9 cellular contexts compared by ENCODE assay signal in the genomic region with DNA sequence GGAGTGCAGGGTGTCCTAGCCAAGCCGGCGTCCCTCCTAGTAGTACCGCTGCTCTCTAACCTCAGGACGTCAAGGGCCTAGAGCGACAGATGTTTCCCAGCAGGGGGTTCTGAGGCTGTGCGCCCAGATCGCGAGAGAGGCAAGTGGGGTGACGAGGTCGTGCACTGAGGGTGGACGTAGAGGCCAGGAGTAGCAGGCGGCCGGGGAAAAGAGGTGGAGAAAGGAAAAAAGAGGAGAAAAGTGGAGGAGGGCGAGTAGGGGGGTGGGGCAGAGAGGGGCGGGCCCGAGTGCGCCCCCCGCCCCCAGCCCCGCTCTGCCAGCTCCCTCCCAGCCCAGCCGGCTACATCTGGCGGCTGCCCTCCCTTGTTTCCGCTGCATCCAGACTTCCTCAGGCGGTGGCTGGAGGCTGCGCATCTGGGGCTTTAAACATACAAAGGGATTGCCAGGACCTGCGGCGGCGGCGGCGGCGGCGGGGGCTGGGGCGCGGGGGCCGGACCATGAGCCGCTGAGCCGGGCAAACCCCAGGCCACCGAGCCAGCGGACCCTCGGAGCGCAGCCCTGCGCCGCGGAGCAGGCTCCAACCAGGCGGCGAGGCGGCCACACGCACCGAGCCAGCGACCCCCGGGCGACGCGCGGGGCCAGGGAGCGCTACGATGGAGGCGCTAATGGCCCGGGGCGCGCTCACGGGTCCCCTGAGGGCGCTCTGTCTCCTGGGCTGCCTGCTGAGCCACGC. TPM values are rescaled to one million over a fixed set of nuclear protein-coding genes. Genes with fewer than 3 reads are reported as not detected.
A peak's percentile ranks its signal among the peaks of the same experiment; 100 is the strongest.
DNase-seq lines count a peak whose midpoint lies in the region; ATAC-seq and TF ChIP-seq lines count a peak whose summit lies in the region.
"Had no signal": no experiment of that assay in that cellular context is flagged by ENCODE, and none has a peak within 500 bp of the region (broad histone marks: within the 10 kb centered on the region; RNA-seq: fewer than 3 reads in every experiment).

MMP2 (plus strand) TSS at position 372 of the 733 bp plus-strand sequence; CDS start at position 654, 282 bp downstream.

- no peaks in the 10 kb centered on the region for H3K9me3 Mint-ChIP-seq in dendritic cell treated with granulocyte-macrophage colony-stimulating factor and Interleukin-4, amounts not matched to agents 40 ng/mL and 50 ng/mL, for 4 days
- no peaks in the 10 kb centered on the region for H3K9me3 Mint-ChIP-seq in activated naive CD4-positive, alpha-beta T cell treated with anti-CD3 and anti-CD28 coated beads for 36 hours
- H3K9me3 Mint-ChIP-seq: activated B cell treated with CpG ODN at 0.5 μM for 24 hours had no signal

- peaks cover 0 to 9% (median 4%) of the 10 kb centered on the region in 4 donors for H3K27me3 ChIP-seq in liver (ENCODE audit: control insufficient read depth in 4 of 4, insufficient read depth in 4 of 4, low read length in 3 of 4)
- peaks cover 0 to 6% of the 10 kb centered on the region in 2 donors for H3K27me3 ChIP-seq in tibial artery

- peaks cover 20% of the 10 kb centered on the region for H3K4me1 Mint-ChIP-seq in dendritic cell treated with granulocyte-macrophage colony-stimulating factor and Interleukin-4, amounts not matched to agents 40 ng/mL and 50 ng/mL, for 4 days (ENCODE audit: low read depth)
- peaks cover 5% of the 10 kb centered on the region for H3K4me1 Mint-ChIP-seq in activated naive CD4-positive, alpha-beta T cell treated with anti-CD3 and anti-CD28 coated beads for 36 hours (ENCODE audit: low read depth)
- H3K4me1 Mint-ChIP-seq: activated B cell treated with CpG ODN at 0.5 μM for 24 hours had no signal

- peaks cover 0 to 14% (median 3%) of the 10 kb centered on the region in 4 donors for H3K4me1 ChIP-seq in liver (ENCODE audit: control insufficient read depth in 4 of 4, insufficient read depth in 4 of 4, low read length in 3 of 4)
- H3K4me1 ChIP-seq in tibial artery = peaks cover 0 to 40% (median 23%) of the 10 kb centered on the region in 4 donors

- no peaks in the 10 kb centered on the region for H3K36me3 Mint-ChIP-seq in dendritic cell treated with granulocyte-macrophage colony-stimulating factor and Interleukin-4, amounts not matched to agents 40 ng/mL and 50 ng/mL, for 4 days (ENCODE audit: low read depth)
- H3K36me3 Mint-ChIP-seq in activated naive CD4-positive, alpha-beta T cell treated with anti-CD3 and anti-CD28 coated beads for 36 hours (ENCODE audit: low read depth) = no peaks in the 10 kb centered on the region

- CTCF ChIA-PET in activated naive CD4-positive, alpha-beta T cell treated with anti-CD3 and anti-CD28 coated beads for 36 hours (lab: Charles Lee) = no interaction called here

- H3K27me3 Mint-ChIP-seq in dendritic cell treated with granulocyte-macrophage colony-stimulating factor and Interleukin-4, amounts not matched to agents 40 ng/mL and 50 ng/mL, for 4 days = peaks cover 42% of the 10 kb centered on the region
- H3K27me3 Mint-ChIP-seq in activated naive CD4-positive, alpha-beta T cell treated with anti-CD3 and anti-CD28 coated beads for 36 hours (ENCODE audit: low read depth) = peaks cover 38% of the 10 kb centered on the region

- no peak within 1 kb of the TSS for H3K27ac Mint-ChIP-seq in dendritic cell treated with granulocyte-macrophage colony-stimulating factor and Interleukin-4, amounts not matched to agents 40 ng/mL and 50 ng/mL, for 4 days
- H3K27ac Mint-ChIP-seq in activated naive CD4-positive, alpha-beta T cell treated with anti-CD3 and anti-CD28 coated beads for 36 hours = no peak within 1 kb of the TSS
- H3K27ac Mint-ChIP-seq: activated B cell treated with CpG ODN at 0.5 μM for 24 hours had no signal

- H3K9me3 ChIP-seq in liver (ENCODE audit: control insufficient read depth in 4 of 4, low read length in 3 of 4) = no peaks in the 10 kb centered on the region
- H3K9me3 ChIP-seq in tibial artery = no peaks in the 10 kb centered on the region

- ATAC-seq in HG03175 (IDR thresholded peaks at IDR 0.05; ENCODE audit: unreplicated experiment) = no peak

- DNase-seq in NCI-H748 (lab: John Stamatoyannopoulos, UW; ENCODE audit: unreplicated experiment) (peak; percentile 55), NCI-H748 treated with DMSO at 0.1 percent for 48 hours (lab: John Stamatoyannopoulos, UW) (no peak), tibial artery (peak; percentile 86), NCI-H2029 treated with DMSO at 0.1 percent for 48 hours (lab: John Stamatoyannopoulos, UW) (no peak)
- no peak for DNase-seq in activated naive CD4-positive, alpha-beta T cell treated with anti-CD3 and anti-CD28 coated beads for 36 hours
- DNase-seq: activated B cell treated with CpG ODN at 0.5 μM for 24 hours had no signal

- H3K36me3 ChIP-seq in liver (ENCODE audit: control insufficient read depth in 4 of 4, insufficient read depth in 3 of 4, low read depth in 1 of 4, low read length in 3 of 4) (no peaks in the 10 kb centered on the region), tibial artery (peaks cover 0 to 19% (median 9%) of the 10 kb centered on the region in 3 donors)

- TF ChIP-seq RAD21 in liver (IDR thresholded peaks at IDR 0.05) = no peak

- H3K9ac ChIP-seq in liver (ENCODE audit: low read depth in 1 of 2, low read length in 2 of 2) = no peak within 1 kb of the TSS

- H3K4me3 ChIP-seq in liver (ENCODE audit: low read depth in 1 of 3, low read length in 3 of 3) = peak within 1 kb of the TSS in 1 of 3 donors; percentile 32
- peak within 1 kb of the TSS; percentile 55 to 59 for H3K4me3 ChIP-seq in tibial artery

- no peak for TF ChIP-seq CTCF in liver (IDR thresholded peaks at IDR 0.05; ENCODE audit: low read depth, low read length, missing input control)
- no peak for TF ChIP-seq CTCF in tibial artery (IDR thresholded peaks at IDR 0.05)

- 4% methylated on average over 63 of the region's 63 CpGs for WGBS in liver

- intact Hi-C loops in dendritic cell treated with granulocyte-macrophage colony-stimulating factor and Interleukin-4, amounts not matched to agents 40 ng/mL and 50 ng/mL, for 4 days (cut with micrococcal nuclease) = no loop called here
- intact Hi-C loops in tibial artery (cut with DNase I; ENCODE audit: low total_unique reads) = no loop called here
- intact Hi-C loops in activated naive CD4-positive, alpha-beta T cell treated with anti-CD3 and anti-CD28 coated beads for 36 hours (cut with micrococcal nuclease) = no loop called here

- peak within 1 kb of the TSS; percentile 2 for H3K4me3 Mint-ChIP-seq in dendritic cell treated with granulocyte-macrophage colony-stimulating factor and Interleukin-4, amounts not matched to agents 40 ng/mL and 50 ng/mL, for 4 days
- H3K4me3 Mint-ChIP-seq in activated naive CD4-positive, alpha-beta T cell treated with anti-CD3 and anti-CD28 coated beads for 36 hours = no peak within 1 kb of the TSS
- H3K4me3 Mint-ChIP-seq: activated B cell treated with CpG ODN at 0.5 μM for 24 hours had no signal

- no peak within 1 kb of the TSS for H3K27ac ChIP-seq in liver (ENCODE audit: low read depth in 1 of 2, low read length in 2 of 2)
- H3K27ac ChIP-seq in tibial artery = peak within 1 kb of the TSS; percentile 59 to 72

TF ChIP-seq in liver, 16 proteins besides CTCF, POLR2A, EP300 and RAD21:
- peak in 1 of 2 donors; percentile 9 for TF ChIP-seq RXRA (IDR thresholded peaks at IDR 0.05)
- no peak for TF ChIP-seq TAF1 (conservative IDR thresholded peaks at IDR 0.05)
- peak; percentile 97 for TF ChIP-seq NR2F2 (IDR thresholded peaks at IDR 0.05)
TF ChIP-seq in liver: peak in this region for 2.

RNA-seq across cellular contexts. Expression of gene MMP2, which starts in this region (rescaled TPM):
- total RNA-seq in liver = 1 to 10 TPM; 4.6 to 6.3 TPM
- 1 to 10 TPM; 2.8 to 6.0 TPM for polyA plus RNA-seq in liver
- not detected for total RNA-seq in activated naive CD4-positive, alpha-beta T cell treated with anti-CD3 and anti-CD28 coated beads for 36 hours
- total RNA-seq: activated B cell treated with CpG ODN at 0.5 μM for 24 hours had no signal

Comparison
In these comparisons a context has a peak if more than half of its experiments do, and no peak if none do; other contexts are left out.
1. RNA of gene MMP2 (total RNA-seq): 4.6 to 6.3 TPM in liver; not detected in activated naive CD4-positive, alpha-beta T cell treated with anti-CD3 and anti-CD28 coated beads for 36 hours; every median in the first group is over 4 times any median in the second.
2. DNase-seq: peak in NCI-H748 (single experiment) and tibial artery (2 of 2); none in NCI-H748 treated with DMSO at 0.1 percent for 48 hours (single experiment), NCI-H2029 treated with DMSO at 0.1 percent for 48 hours (single experiment) and activated naive CD4-positive, alpha-beta T cell treated with anti-CD3 and anti-CD28 coated beads for 36 hours (single experiment).
3. H3K27ac ChIP-seq: peak in tibial artery (2 of 2); none in liver (0 of 2).